12 cellular contexts compared by ENCODE assay signal in the genomic region with DNA sequence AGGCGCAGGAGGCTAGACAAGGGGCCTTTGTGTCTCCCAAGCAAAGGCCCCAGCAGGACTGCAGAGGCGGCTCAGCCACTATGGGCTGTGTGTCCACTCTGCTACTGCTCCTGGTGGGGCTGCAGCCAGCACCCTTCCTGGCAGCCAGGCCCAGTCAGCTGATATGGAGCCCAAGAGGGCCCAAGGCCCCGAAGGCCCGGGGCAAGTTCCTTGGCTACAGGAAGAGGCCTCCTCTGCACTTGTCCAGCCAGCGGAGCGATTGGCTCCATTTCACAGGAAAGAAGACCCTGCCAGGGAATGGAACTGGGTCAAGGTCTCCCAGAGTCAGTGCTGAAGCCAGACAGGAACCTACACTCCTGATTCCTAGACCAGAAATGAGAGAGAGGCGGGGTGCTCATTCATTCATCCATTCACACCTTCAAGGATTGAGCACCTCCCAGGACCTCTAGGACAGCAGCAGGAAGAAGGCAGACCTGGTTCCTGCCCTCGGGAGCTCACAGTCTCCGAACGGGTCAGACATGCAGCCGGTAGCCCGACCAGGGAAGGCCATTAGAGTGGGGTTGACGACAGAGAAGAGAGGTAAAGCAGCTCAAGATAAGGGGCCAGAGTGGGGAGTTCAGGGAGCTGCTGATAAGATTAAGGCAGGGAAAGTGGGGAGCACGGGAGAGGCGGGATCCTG. TPM values are rescaled to one million over a fixed set of nuclear protein-coding genes. Genes with fewer than 3 reads are reported as not detected.
DNase-seq lines count a peak whose midpoint lies in the region; ATAC-seq and TF ChIP-seq lines count a peak whose summit lies in the region.
"Had no signal": no experiment of that assay in that cellular context is flagged by ENCODE, and none has a peak within 500 bp of the region (broad histone marks: within the 10 kb centered on the region; RNA-seq: fewer than 3 reads in every experiment).

No MANE protein-coding gene starts in this region.

- peaks cover 36% of the 10 kb centered on the region for H3K27me3 Mint-ChIP-seq in T-helper 2 cell treated with Interferon-gamma antibody and Interleukin-4, amounts not matched to agents 5 μg/mL and 100 μg/mL, for 36 hours (ENCODE audit: low read depth)
- H3K27me3 Mint-ChIP-seq in MCF 10A (ENCODE audit: insufficient read depth, unreplicated experiment), result no peaks in the 10 kb centered on the region
- H3K27me3 Mint-ChIP-seq in stimulated activated naive CD8-positive, alpha-beta T cell treated with anti-CD3 and anti-CD28 coated beads, Interleukin-15, amount 100 ng/mL, for 72 hours, result peaks cover 44% of the 10 kb centered on the region

- CTCF ChIA-PET in MCF 10A (lab: Yijun Ruan, JAX), result interaction anchor here (0.6 to 2.2 kb wide), 14 partner anchors 10 to 536 kb away, joined by 3 to 22 read pairs (median 3); no protein-coding TSS in a partner anchor

- no peak overlapping the region for H4K8ac ChIP-seq in mesenchymal stem cell (ENCODE audit: low read length)

- H3K79me1 ChIP-seq in mesenchymal stem cell (replicated peaks; ENCODE audit: low read length, poor library complexity, severe bottlenecking), result no peaks in the 10 kb centered on the region

- H2BK120ac ChIP-seq in mesenchymal stem cell (ENCODE audit: low read depth, low read length), result no peak overlapping the region

- DNase-seq in T-helper 2 cell treated with Interferon-gamma antibody and Interleukin-4, amounts not matched to agents 5 μg/mL and 100 μg/mL, for 36 hours (ENCODE audit: low spot score), result no peak
- DNase-seq in T-helper 2 cell (no peak), MCF 10A (ENCODE audit: unreplicated experiment) (no peak), lower lobe of right lung (peak; percentile 45), mesenchymal stem cell (no peak)
- DNase-seq in stimulated activated naive CD8-positive, alpha-beta T cell treated with anti-CD3 and anti-CD28 coated beads, Interleukin-15, amount 100 ng/mL, for 72 hours, result no peak
- DNase-seq: NCI-H2107 had no signal

- no peak overlapping the region for H3K9ac ChIP-seq in mesenchymal stem cell (ENCODE audit: low read length)

- H2AFZ ChIP-seq in mesenchymal stem cell (ENCODE audit: low read depth, low read length), result no peak overlapping the region

- H3K9me3 ChIP-seq in lower lobe of right lung (no peaks in the 10 kb centered on the region), mesenchymal stem cell (ENCODE audit: control insufficient read depth, low read length) (no peaks in the 10 kb centered on the region)
- H3K9me3 ChIP-seq: prostate gland had no signal

- H3K4ac ChIP-seq in mesenchymal stem cell (ENCODE audit: low read depth in 1 of 2, low read length in 2 of 2), result no peak overlapping the region

- no peak overlapping the region for H3K14ac ChIP-seq in mesenchymal stem cell (ENCODE audit: low read length in 2 of 2)

- H2AK5ac ChIP-seq in mesenchymal stem cell (ENCODE audit: low read length, severe bottlenecking), result no peak overlapping the region

- POLR2A ChIA-PET in MCF 10A (lab: Yijun Ruan, JAX), result interaction anchor here (0.6 to 1.7 kb wide), 6 partner anchors 8 to 1236 kb away, joined by 3 to 4 read pairs (median 3); no protein-coding TSS in a partner anchor

- ATAC-seq in lower lobe of right lung (peak; percentile 6 to 13), HG03196 (IDR thresholded peaks at IDR 0.05; ENCODE audit: unreplicated experiment) (no peak), GM19324 (IDR thresholded peaks at IDR 0.05; ENCODE audit: low FRiP score, unreplicated experiment) (no peak)
- no peak for ATAC-seq in stimulated activated naive CD8-positive, alpha-beta T cell treated with anti-CD3 and anti-CD28 coated beads, Interleukin-15, amount 100 ng/mL, for 72 hours

- no peak overlapping the region for H3K18ac ChIP-seq in mesenchymal stem cell (ENCODE audit: low read depth in 1 of 2, low read length in 2 of 2)

- peak overlapping the region; percentile 44 for H3K4me3 Mint-ChIP-seq in T-helper 2 cell treated with Interferon-gamma antibody and Interleukin-4, amounts not matched to agents 5 μg/mL and 100 μg/mL, for 36 hours
- peak overlapping the region; percentile 73 for H3K4me3 Mint-ChIP-seq in MCF 10A (ENCODE audit: unreplicated experiment)
- peak overlapping the region; percentile 55 to 72 for H3K4me3 Mint-ChIP-seq in stimulated activated naive CD8-positive, alpha-beta T cell treated with anti-CD3 and anti-CD28 coated beads, Interleukin-15, amount 100 ng/mL, for 72 hours

- H3K4me1 Mint-ChIP-seq in T-helper 2 cell treated with Interferon-gamma antibody and Interleukin-4, amounts not matched to agents 5 μg/mL and 100 μg/mL, for 36 hours (ENCODE audit: low read depth), result no peaks in the 10 kb centered on the region
- H3K4me1 Mint-ChIP-seq in MCF 10A (ENCODE audit: insufficient read depth, unreplicated experiment), result peaks cover 6% of the 10 kb centered on the region
- H3K4me1 Mint-ChIP-seq in stimulated activated naive CD8-positive, alpha-beta T cell treated with anti-CD3 and anti-CD28 coated beads, Interleukin-15, amount 100 ng/mL, for 72 hours, result peaks cover 11% of the 10 kb centered on the region

- WGBS in mesenchymal stem cell, result 89% methylated on average over 15 of the region's 15 CpGs

- no TSS peak for BruUV-seq in MCF 10A (replicated peaks; lab: Mats Ljungman, UMichigan)

- no peaks in the 10 kb centered on the region for H3K9me3 Mint-ChIP-seq in T-helper 2 cell treated with Interferon-gamma antibody and Interleukin-4, amounts not matched to agents 5 μg/mL and 100 μg/mL, for 36 hours
- H3K9me3 Mint-ChIP-seq in MCF 10A (ENCODE audit: unreplicated experiment), result no peaks in the 10 kb centered on the region
- no peaks in the 10 kb centered on the region for H3K9me3 Mint-ChIP-seq in stimulated activated naive CD8-positive, alpha-beta T cell treated with anti-CD3 and anti-CD28 coated beads, Interleukin-15, amount 100 ng/mL, for 72 hours

- H3K27me3 ChIP-seq in lower lobe of right lung (ENCODE audit: low read depth) (no peaks in the 10 kb centered on the region), mesenchymal stem cell (ENCODE audit: control insufficient read depth in 1 of 2, insufficient read depth in 1 of 2, low read length in 2 of 2) (peaks cover 17 to 43% of the 10 kb centered on the region in 2 experiments)

- H3K4me2 ChIP-seq in mesenchymal stem cell (ENCODE audit: low read length, poor library complexity, severe bottlenecking), result no peak overlapping the region

- H3K27ac ChIP-seq in lower lobe of right lung (peak overlapping the region; percentile 76), mesenchymal stem cell (ENCODE audit: low read length, poor library complexity, severe bottlenecking) (no peak overlapping the region)

- H2BK5ac ChIP-seq in mesenchymal stem cell (ENCODE audit: low read depth, low read length, poor library complexity, severe bottlenecking), result no peak overlapping the region

- H3K4me1 ChIP-seq in lower lobe of right lung (peaks cover 39% of the 10 kb centered on the region), mesenchymal stem cell (ENCODE audit: control insufficient read depth, insufficient read depth, low read depth, low read length) (peaks cover 19% of the 10 kb centered on the region)
- H3K4me1 ChIP-seq: prostate gland had no signal

- intact Hi-C loops in MCF 10A (cut with micrococcal nuclease) (no loop called here), lower lobe of right lung (cut with DNase I) (no loop called here)

- no peak overlapping the region for H2BK12ac ChIP-seq in mesenchymal stem cell (ENCODE audit: low read length in 2 of 2)

- H2BK15ac ChIP-seq in mesenchymal stem cell (ENCODE audit: low read depth, poor library complexity, severe bottlenecking), result no peak overlapping the region

- no peak overlapping the region for H3K27ac Mint-ChIP-seq in T-helper 2 cell treated with Interferon-gamma antibody and Interleukin-4, amounts not matched to agents 5 μg/mL and 100 μg/mL, for 36 hours
- H3K27ac Mint-ChIP-seq in MCF 10A (ENCODE audit: low read depth, unreplicated experiment), result no peak overlapping the region
- no peak overlapping the region for H3K27ac Mint-ChIP-seq in stimulated activated naive CD8-positive, alpha-beta T cell treated with anti-CD3 and anti-CD28 coated beads, Interleukin-15, amount 100 ng/mL, for 72 hours

- H4K91ac ChIP-seq in mesenchymal stem cell (ENCODE audit: low read length), result no peak overlapping the region

- no peaks in the 10 kb centered on the region for H3K36me3 ChIP-seq in lower lobe of right lung
- H3K36me3 ChIP-seq in mesenchymal stem cell (ENCODE audit: control insufficient read depth in 1 of 2, insufficient read depth in 2 of 2, low read depth in 1 of 2, low read length in 2 of 2), result no peaks in the 10 kb centered on the region
- H3K36me3 ChIP-seq: prostate gland had no signal

- H3K23ac ChIP-seq in mesenchymal stem cell (ENCODE audit: low read length in 2 of 2), result no peak overlapping the region

- H3K36me3 Mint-ChIP-seq in T-helper 2 cell treated with Interferon-gamma antibody and Interleukin-4, amounts not matched to agents 5 μg/mL and 100 μg/mL, for 36 hours (ENCODE audit: low read depth), result no peaks in the 10 kb centered on the region
- no peaks in the 10 kb centered on the region for H3K36me3 Mint-ChIP-seq in MCF 10A (ENCODE audit: insufficient read depth, unreplicated experiment)

- TF ChIP-seq CTCF in MCF 10A (IDR thresholded peaks at IDR 0.05; ENCODE audit: unreplicated experiment) (no peak), lower lobe of right lung (IDR thresholded peaks at IDR 0.05) (no peak)

- peak overlapping the region; percentile 65 for H3K4me3 ChIP-seq in lower lobe of right lung
- no peak overlapping the region for H3K4me3 ChIP-seq in mesenchymal stem cell (ENCODE audit: insufficient read depth in 1 of 2, low read depth in 1 of 2, low read length in 2 of 2)

RNA-seq across cellular contexts. Expression of gene P2RY2, which starts 0.8 kb away (rescaled TPM):
- total RNA-seq in MCF 10A (2022), result 0.56 and 1.0 TPM in 2 replicates
- 6.5 TPM for total RNA-seq in lower lobe of right lung
- 0.01 TPM for polyA plus RNA-seq in mesenchymal stem cell (2013, experiment 1 of 2)
- polyA plus RNA-seq in mesenchymal stem cell (2013, experiment 2 of 2), result 0.03 TPM
- total RNA-seq: A673 had no signal

RNA-seq across cellular contexts. Expression of gene P2RY6, which starts 54.9 kb away (rescaled TPM):
- total RNA-seq in MCF 10A (2022), result not detected in 2 replicates
- total RNA-seq in lower lobe of right lung, result 3.6 TPM
- 0.35 TPM for polyA plus RNA-seq in mesenchymal stem cell (2013, experiment 1 of 2)
- polyA plus RNA-seq in mesenchymal stem cell (2013, experiment 2 of 2), result 0.21 TPM
- total RNA-seq: T-helper 2 cell treated with Interferon-gamma antibody and Interleukin-4, amounts not matched to agents 100 ng/mL and 5 ng/mL, for 36 hours had no signal

Comparison
In these comparisons a context has a peak if more than half of its experiments do, and no peak if none do; other contexts are left out.
1. ATAC-seq: peak in lower lobe of right lung (2 of 2); none in stimulated activated naive CD8-positive, alpha-beta T cell treated with anti-CD3 and anti-CD28 coated beads, Interleukin-15, amount 100 ng/mL, for 72 hours (single experiment), HG03196 (single experiment) and GM19324 (single experiment).
2. Peak in every context shown above with its lines, with median percentiles within 50 percentile points of each other: H3K4me3 Mint-ChIP-seq.